ENCODE assay signal across 1 cellular context in the genomic region with DNA sequence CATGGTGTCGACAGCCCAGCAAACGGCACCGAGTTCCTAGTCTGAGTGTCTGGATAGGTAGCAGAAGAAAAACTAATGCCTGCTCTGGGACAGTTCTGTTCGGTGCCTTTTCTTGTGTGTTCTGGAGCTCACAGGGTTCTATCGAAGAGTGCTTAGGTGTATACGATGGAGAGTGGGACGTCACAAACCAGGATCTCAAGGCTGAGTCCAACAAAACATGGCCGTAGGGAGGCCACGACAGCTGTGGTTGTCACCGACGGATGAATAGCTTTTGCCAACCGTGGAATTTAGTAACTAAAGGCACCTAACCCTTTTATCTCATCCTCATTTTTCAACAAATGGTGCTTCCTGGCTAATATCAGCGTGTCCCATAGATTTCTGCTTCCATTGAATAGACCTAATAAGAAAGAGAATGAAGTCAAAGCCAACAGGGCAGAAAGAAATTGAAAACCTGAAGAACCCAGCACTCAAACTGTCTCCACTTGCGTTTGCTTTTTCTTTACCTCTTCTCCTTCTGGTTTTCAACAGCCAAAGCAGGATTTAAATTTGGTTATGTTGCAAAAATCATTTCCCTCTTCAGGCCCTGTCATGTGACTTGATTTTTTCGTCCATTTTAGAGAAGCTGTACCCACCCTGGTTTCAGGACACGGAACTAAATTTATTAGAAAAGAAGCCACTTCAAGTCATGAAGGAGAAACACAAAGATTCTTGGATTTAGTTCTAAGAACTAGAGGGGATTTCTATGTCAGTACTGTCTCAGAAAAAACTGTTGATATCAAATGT.
TF ChIP-seq lines count a peak whose summit lies in the region.

No MANE protein-coding gene starts in this region.

TF ChIP-seq in K562, 482 proteins besides CTCF, POLR2A, EP300 and RAD21 (continued from another document and continues in another):
- no peak for TF ChIP-seq ESRRB (CRISPR knock-in tag; IDR thresholded peaks at IDR 0.05; ENCODE audit: borderline replicate concordance)
- TF ChIP-seq, protein P1, sequence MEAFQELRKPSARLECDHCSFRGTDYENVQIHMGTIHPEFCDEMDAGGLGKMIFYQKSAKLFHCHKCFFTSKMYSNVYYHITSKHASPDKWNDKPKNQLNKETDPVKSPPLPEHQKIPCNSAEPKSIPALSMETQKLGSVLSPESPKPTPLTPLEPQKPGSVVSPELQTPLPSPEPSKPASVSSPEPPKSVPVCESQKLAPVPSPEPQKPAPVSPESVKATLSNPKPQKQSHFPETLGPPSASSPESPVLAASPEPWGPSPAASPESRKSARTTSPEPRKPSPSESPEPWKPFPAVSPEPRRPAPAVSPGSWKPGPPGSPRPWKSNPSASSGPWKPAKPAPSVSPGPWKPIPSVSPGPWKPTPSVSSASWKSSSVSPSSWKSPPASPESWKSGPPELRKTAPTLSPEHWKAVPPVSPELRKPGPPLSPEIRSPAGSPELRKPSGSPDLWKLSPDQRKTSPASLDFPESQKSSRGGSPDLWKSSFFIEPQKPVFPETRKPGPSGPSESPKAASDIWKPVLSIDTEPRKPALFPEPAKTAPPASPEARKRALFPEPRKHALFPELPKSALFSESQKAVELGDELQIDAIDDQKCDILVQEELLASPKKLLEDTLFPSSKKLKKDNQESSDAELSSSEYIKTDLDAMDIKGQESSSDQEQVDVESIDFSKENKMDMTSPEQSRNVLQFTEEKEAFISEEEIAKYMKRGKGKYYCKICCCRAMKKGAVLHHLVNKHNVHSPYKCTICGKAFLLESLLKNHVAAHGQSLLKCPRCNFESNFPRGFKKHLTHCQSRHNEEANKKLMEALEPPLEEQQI (IDR thresholded peaks at IDR 0.05), result peak; percentile 84; the same call in 1 of the 2 replicates
- TF ChIP-seq, protein P2, sequence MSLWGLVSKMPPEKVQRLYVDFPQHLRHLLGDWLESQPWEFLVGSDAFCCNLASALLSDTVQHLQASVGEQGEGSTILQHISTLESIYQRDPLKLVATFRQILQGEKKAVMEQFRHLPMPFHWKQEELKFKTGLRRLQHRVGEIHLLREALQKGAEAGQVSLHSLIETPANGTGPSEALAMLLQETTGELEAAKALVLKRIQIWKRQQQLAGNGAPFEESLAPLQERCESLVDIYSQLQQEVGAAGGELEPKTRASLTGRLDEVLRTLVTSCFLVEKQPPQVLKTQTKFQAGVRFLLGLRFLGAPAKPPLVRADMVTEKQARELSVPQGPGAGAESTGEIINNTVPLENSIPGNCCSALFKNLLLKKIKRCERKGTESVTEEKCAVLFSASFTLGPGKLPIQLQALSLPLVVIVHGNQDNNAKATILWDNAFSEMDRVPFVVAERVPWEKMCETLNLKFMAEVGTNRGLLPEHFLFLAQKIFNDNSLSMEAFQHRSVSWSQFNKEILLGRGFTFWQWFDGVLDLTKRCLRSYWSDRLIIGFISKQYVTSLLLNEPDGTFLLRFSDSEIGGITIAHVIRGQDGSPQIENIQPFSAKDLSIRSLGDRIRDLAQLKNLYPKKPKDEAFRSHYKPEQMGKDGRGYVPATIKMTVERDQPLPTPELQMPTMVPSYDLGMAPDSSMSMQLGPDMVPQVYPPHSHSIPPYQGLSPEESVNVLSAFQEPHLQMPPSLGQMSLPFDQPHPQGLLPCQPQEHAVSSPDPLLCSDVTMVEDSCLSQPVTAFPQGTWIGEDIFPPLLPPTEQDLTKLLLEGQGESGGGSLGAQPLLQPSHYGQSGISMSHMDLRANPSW (CRISPR knock-in tag; IDR thresholded peaks at IDR 0.05), result peak; percentile 2; the same call in 1 of the 2 replicates
- TF ChIP-seq, protein P3, sequence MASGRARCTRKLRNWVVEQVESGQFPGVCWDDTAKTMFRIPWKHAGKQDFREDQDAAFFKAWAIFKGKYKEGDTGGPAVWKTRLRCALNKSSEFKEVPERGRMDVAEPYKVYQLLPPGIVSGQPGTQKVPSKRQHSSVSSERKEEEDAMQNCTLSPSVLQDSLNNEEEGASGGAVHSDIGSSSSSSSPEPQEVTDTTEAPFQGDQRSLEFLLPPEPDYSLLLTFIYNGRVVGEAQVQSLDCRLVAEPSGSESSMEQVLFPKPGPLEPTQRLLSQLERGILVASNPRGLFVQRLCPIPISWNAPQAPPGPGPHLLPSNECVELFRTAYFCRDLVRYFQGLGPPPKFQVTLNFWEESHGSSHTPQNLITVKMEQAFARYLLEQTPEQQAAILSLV (tag; IDR thresholded peaks at IDR 0.05), result no peak
- no peak for TF ChIP-seq SNIP1 (IDR thresholded peaks at IDR 0.05; ENCODE audit: low read depth)
- no peak; the same call in 1 of the 2 replicates for TF ChIP-seq KAT7 (CRISPR knock-in tag; IDR thresholded peaks at IDR 0.05; ENCODE audit: borderline replicate concordance)
- TF ChIP-seq RBBP5 (IDR thresholded peaks at IDR 0.05; ENCODE audit: borderline replicate concordance, insufficient read depth, low read length, poor library complexity, severe bottlenecking), result no peak
- TF ChIP-seq HNRNPH1 (optimal IDR thresholded peaks at IDR 0.05; ENCODE audit: low read depth, low read length), result no peak
- no peak for TF ChIP-seq FUS (optimal IDR thresholded peaks at IDR 0.05; ENCODE audit: low read depth, low read length)
- TF ChIP-seq, protein P4, sequence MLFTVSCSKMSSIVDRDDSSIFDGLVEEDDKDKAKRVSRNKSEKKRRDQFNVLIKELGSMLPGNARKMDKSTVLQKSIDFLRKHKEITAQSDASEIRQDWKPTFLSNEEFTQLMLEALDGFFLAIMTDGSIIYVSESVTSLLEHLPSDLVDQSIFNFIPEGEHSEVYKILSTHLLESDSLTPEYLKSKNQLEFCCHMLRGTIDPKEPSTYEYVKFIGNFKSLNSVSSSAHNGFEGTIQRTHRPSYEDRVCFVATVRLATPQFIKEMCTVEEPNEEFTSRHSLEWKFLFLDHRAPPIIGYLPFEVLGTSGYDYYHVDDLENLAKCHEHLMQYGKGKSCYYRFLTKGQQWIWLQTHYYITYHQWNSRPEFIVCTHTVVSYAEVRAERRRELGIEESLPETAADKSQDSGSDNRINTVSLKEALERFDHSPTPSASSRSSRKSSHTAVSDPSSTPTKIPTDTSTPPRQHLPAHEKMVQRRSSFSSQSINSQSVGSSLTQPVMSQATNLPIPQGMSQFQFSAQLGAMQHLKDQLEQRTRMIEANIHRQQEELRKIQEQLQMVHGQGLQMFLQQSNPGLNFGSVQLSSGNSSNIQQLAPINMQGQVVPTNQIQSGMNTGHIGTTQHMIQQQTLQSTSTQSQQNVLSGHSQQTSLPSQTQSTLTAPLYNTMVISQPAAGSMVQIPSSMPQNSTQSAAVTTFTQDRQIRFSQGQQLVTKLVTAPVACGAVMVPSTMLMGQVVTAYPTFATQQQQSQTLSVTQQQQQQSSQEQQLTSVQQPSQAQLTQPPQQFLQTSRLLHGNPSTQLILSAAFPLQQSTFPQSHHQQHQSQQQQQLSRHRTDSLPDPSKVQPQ (CRISPR knock-in tag; IDR thresholded peaks at IDR 0.05; ENCODE audit: borderline replicate concordance), result no peak
- no peak for TF ChIP-seq ZNF695 (CRISPR knock-in tag; IDR thresholded peaks at IDR 0.05)
- TF ChIP-seq, protein P5, sequence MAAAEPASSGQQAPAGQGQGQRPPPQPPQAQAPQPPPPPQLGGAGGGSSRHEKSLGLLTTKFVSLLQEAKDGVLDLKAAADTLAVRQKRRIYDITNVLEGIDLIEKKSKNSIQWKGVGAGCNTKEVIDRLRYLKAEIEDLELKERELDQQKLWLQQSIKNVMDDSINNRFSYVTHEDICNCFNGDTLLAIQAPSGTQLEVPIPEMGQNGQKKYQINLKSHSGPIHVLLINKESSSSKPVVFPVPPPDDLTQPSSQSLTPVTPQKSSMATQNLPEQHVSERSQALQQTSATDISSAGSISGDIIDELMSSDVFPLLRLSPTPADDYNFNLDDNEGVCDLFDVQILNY (CRISPR knock-in tag; IDR thresholded peaks at IDR 0.05), result 0 out of 2 replicates have a peak, but pooled peaks have one; percentile 63
- no peak for TF ChIP-seq XRCC3 (IDR thresholded peaks at IDR 0.05)
- TF ChIP-seq, protein P6, sequence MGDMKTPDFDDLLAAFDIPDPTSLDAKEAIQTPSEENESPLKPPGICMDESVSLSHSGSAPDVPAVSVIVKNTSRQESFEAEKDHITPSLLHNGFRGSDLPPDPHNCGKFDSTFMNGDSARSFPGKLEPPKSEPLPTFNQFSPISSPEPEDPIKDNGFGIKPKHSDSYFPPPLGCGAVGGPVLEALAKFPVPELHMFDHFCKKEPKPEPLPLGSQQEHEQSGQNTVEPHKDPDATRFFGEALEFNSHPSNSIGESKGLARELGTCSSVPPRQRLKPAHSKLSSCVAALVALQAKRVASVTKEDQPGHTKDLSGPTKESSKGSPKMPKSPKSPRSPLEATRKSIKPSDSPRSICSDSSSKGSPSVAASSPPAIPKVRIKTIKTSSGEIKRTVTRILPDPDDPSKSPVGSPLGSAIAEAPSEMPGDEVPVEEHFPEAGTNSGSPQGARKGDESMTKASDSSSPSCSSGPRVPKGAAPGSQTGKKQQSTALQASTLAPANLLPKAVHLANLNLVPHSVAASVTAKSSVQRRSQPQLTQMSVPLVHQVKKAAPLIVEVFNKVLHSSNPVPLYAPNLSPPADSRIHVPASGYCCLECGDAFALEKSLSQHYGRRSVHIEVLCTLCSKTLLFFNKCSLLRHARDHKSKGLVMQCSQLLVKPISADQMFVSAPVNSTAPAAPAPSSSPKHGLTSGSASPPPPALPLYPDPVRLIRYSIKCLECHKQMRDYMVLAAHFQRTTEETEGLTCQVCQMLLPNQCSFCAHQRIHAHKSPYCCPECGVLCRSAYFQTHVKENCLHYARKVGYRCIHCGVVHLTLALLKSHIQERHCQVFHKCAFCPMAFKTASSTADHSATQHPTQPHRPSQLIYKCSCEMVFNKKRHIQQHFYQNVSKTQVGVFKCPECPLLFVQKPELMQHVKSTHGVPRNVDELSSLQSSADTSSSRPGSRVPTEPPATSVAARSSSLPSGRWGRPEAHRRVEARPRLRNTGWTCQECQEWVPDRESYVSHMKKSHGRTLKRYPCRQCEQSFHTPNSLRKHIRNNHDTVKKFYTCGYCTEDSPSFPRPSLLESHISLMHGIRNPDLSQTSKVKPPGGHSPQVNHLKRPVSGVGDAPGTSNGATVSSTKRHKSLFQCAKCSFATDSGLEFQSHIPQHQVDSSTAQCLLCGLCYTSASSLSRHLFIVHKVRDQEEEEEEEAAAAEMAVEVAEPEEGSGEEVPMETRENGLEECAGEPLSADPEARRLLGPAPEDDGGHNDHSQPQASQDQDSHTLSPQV (IDR thresholded peaks at IDR 0.05), result no peak
- TF ChIP-seq, protein P7, sequence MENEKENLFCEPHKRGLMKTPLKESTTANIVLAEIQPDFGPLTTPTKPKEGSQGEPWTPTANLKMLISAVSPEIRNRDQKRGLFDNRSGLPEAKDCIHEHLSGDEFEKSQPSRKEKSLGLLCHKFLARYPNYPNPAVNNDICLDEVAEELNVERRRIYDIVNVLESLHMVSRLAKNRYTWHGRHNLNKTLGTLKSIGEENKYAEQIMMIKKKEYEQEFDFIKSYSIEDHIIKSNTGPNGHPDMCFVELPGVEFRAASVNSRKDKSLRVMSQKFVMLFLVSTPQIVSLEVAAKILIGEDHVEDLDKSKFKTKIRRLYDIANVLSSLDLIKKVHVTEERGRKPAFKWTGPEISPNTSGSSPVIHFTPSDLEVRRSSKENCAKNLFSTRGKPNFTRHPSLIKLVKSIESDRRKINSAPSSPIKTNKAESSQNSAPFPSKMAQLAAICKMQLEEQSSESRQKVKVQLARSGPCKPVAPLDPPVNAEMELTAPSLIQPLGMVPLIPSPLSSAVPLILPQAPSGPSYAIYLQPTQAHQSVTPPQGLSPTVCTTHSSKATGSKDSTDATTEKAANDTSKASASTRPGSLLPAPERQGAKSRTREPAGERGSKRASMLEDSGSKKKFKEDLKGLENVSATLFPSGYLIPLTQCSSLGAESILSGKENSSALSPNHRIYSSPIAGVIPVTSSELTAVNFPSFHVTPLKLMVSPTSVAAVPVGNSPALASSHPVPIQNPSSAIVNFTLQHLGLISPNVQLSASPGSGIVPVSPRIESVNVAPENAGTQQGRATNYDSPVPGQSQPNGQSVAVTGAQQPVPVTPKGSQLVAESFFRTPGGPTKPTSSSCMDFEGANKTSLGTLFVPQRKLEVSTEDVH (IDR thresholded peaks at IDR 0.05; ENCODE audit: low read depth, partially characterized antibody), result no peak
- TF ChIP-seq NR4A1 (CRISPR knock-in tag; IDR thresholded peaks at IDR 0.05), result no peak
- TF ChIP-seq NR4A1 (tag; IDR thresholded peaks at IDR 0.05), result no peak
- TF ChIP-seq, protein P8, sequence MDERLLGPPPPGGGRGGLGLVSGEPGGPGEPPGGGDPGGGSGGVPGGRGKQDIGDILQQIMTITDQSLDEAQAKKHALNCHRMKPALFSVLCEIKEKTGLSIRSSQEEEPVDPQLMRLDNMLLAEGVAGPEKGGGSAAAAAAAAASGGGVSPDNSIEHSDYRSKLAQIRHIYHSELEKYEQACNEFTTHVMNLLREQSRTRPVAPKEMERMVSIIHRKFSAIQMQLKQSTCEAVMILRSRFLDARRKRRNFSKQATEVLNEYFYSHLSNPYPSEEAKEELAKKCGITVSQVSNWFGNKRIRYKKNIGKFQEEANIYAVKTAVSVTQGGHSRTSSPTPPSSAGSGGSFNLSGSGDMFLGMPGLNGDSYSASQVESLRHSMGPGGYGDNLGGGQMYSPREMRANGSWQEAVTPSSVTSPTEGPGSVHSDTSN (CRISPR knock-in tag; IDR thresholded peaks at IDR 0.05; ENCODE audit: low read depth), result no peak
- TF ChIP-seq, protein P8 (tag; conservative IDR thresholded peaks at IDR 0.05; ENCODE audit: low read depth), result peak; percentile 49; the same call in 1 of the 2 replicates
- TF ChIP-seq CBX8 (IDR thresholded peaks at IDR 0.05; ENCODE audit: borderline replicate concordance, extremely low read depth, low read depth, low read length, poor library complexity, severe bottlenecking), result no peak
- TF ChIP-seq, protein P9, sequence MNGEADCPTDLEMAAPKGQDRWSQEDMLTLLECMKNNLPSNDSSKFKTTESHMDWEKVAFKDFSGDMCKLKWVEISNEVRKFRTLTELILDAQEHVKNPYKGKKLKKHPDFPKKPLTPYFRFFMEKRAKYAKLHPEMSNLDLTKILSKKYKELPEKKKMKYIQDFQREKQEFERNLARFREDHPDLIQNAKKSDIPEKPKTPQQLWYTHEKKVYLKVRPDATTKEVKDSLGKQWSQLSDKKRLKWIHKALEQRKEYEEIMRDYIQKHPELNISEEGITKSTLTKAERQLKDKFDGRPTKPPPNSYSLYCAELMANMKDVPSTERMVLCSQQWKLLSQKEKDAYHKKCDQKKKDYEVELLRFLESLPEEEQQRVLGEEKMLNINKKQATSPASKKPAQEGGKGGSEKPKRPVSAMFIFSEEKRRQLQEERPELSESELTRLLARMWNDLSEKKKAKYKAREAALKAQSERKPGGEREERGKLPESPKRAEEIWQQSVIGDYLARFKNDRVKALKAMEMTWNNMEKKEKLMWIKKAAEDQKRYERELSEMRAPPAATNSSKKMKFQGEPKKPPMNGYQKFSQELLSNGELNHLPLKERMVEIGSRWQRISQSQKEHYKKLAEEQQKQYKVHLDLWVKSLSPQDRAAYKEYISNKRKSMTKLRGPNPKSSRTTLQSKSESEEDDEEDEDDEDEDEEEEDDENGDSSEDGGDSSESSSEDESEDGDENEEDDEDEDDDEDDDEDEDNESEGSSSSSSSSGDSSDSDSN (IDR thresholded peaks at IDR 0.05; ENCODE audit: borderline replicate concordance in 1 of 2, low read depth in 2 of 2, low read length in 2 of 2), result peak in 1 of 2 experiments; percentile 85; a peak in 1 of 4 replicates
- no peak for TF ChIP-seq TFAM (CRISPR knock-in tag; conservative IDR thresholded peaks at IDR 0.05)
- 0 out of 2 replicates have a peak, but pooled peaks have one; percentile 7 for TF ChIP-seq HDAC2 (IDR thresholded peaks at IDR 0.05)
